Comparison of ENCODE assay signal across 10 cellular contexts in the genomic region with DNA sequence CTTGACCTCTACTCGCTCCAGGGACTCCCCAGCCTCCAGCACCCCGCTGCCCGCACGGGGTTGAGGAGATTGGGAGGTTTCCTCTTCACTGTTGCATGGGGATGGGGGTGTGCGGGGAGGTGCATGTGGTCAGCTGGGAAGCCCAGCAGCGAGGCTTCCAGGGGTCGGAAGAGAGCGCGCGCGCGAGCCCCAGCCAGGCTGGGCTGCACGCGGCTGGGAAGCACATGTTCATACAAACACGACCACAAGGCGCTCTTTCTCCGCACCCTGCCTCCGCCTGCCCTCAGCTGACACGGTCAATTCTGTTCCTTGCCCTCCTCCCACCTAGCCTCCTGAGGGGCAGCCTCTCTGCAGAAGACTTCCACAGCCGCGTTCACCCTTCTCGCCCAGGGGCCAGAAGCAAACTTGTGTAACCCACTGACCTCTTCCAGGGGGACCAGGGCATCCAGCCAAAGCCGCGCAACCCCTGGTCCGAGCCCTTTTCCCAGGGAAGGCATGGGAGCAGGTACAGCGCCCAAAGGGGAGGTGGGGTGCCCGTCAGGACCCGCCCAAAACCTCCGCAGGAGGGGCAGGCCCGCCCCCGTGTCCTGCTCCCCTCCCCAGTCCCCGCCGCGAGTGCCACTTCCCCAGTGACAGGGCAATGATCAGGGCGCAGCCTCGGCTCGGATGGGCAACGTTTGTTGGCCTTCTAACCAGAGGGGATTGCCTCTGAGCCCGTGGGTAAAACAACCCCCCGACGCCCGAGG. TPM values are rescaled to one million over a fixed set of nuclear protein-coding genes. Genes with fewer than 3 reads are reported as not detected.
DNase-seq lines count a peak whose midpoint lies in the region; ATAC-seq, FAIRE-seq and TF ChIP-seq lines count a peak whose summit lies in the region.
"Had no signal": no experiment of that assay in that cellular context is flagged by ENCODE, and none has a peak within 500 bp of the region (broad histone marks: within the 10 kb centered on the region; RNA-seq: fewer than 3 reads in every experiment).

No MANE protein-coding gene starts in this region.

- H3K27me3 ChIP-seq in brain microvascular endothelial cell (replicated peaks) (no peaks in the 10 kb centered on the region), smooth muscle cell (ENCODE audit: low read depth) (no peaks in the 10 kb centered on the region)

- no peak overlapping the region for H3K9ac ChIP-seq in smooth muscle cell (ENCODE audit: low read depth)

- H3K4me3 ChIP-seq in brain microvascular endothelial cell (ENCODE audit: low read depth, low read length) = peak overlapping the region; percentile 52
- H3K4me3 ChIP-seq in smooth muscle cell = peak overlapping the region; percentile 41

- H3K36me3 ChIP-seq in brain microvascular endothelial cell (replicated peaks) = no peaks in the 10 kb centered on the region
- H3K36me3 ChIP-seq in smooth muscle cell (ENCODE audit: low read depth) = no peaks in the 10 kb centered on the region

- WGBS in smooth muscle cell (ENCODE audit: low lambda C conversion rate) = 9% methylated on average over 28 of the region's 42 CpGs

- no peak overlapping the region for H3K27ac ChIP-seq in brain microvascular endothelial cell
- H3K27ac ChIP-seq in smooth muscle cell (ENCODE audit: low read depth) = no peak overlapping the region
- H3K27ac ChIP-seq in substantia nigra (ENCODE audit: low read depth, low read length, poor library complexity, severe bottlenecking) = no peak overlapping the region

- no peaks in the 10 kb centered on the region for H3K9me3 ChIP-seq in smooth muscle cell (replicated peaks; ENCODE audit: low read depth)

- no peak for TF ChIP-seq POLR2A in GM12892 (IDR thresholded peaks at IDR 0.05; ENCODE audit: low read depth, low read length)

- DNase-seq in GM12892 (ENCODE audit: insufficient read length) (peak; percentile 17), brain microvascular endothelial cell (no peak), iPS-NIHi11 (ENCODE audit: low spot score) (peak; percentile 51), smooth muscle cell (lab: John Stamatoyannopoulos, UW; ENCODE audit: unreplicated experiment) (peak; percentile 31), substantia nigra (lab: John Stamatoyannopoulos, UW) (no peak), GDM1 (lab: John Stamatoyannopoulos, UW) (no peak)
- DNase-seq in stimulated activated CD4-positive, alpha-beta T cell treated with anti-CD3 and anti-CD28 coated beads, Interleukin-4, amount 100 ng/mL, for 1 hour = no peak
- DNase-seq: midbrain, NCI-H2081 had no signal

- peaks cover 10% of the 10 kb centered on the region for H3F3A ChIP-seq in smooth muscle cell (ENCODE audit: low read depth)

- peaks cover 24% of the 10 kb centered on the region for H3K4me1 ChIP-seq in smooth muscle cell (ENCODE audit: low read depth)

- no peaks in the 10 kb centered on the region for H3K79me2 ChIP-seq in smooth muscle cell (ENCODE audit: low read depth)

- no peak for FAIRE-seq in GM12892 (lab: Jason Lieb, UNC)

- peak overlapping the region; percentile 38 for H2AFZ ChIP-seq in smooth muscle cell (ENCODE audit: low read depth)

- ATAC-seq in GM21786 (IDR thresholded peaks at IDR 0.05; ENCODE audit: unreplicated experiment) = no peak

- in situ Hi-C loops in brain microvascular endothelial cell (cut with HindIII; ENCODE audit: low pct_ligation_motif_present, low sequenced_read_pairs) = no loop called here

- peak overlapping the region; percentile 93 for H3K4me2 ChIP-seq in smooth muscle cell

- no peaks in the 10 kb centered on the region for H4K20me1 ChIP-seq in smooth muscle cell (ENCODE audit: low read depth)

- TF ChIP-seq CTCF in brain microvascular endothelial cell (IDR thresholded peaks at IDR 0.05; ENCODE audit: low read depth, low read length, missing control alignments) (no peak), smooth muscle cell (IDR thresholded peaks at IDR 0.05; ENCODE audit: borderline replicate concordance, insufficient read depth, poor library complexity, severe bottlenecking) (no peak)

RNA-seq across cellular contexts. Expression of a gene that starts 1.3 kb away (rescaled TPM):
- polyA plus RNA-seq in GM12892 (2012; ENCODE audit: missing spikeins) = 2.0 TPM
- 3.2 and 4.9 TPM in 2 replicates for total RNA-seq in smooth muscle cell
- polyA plus RNA-seq in smooth muscle cell = 1.5 and 1.7 TPM in 2 replicates

Comparison
In these comparisons a context has a peak if more than half of its experiments do, and no peak if none do; other contexts are left out.
1. DNase-seq: peak in GM12892 (single experiment), iPS-NIHi11 (single experiment) and smooth muscle cell (single experiment); none in brain microvascular endothelial cell (single experiment), substantia nigra (0 of 49), GDM1 (single experiment) and stimulated activated CD4-positive, alpha-beta T cell treated with anti-CD3 and anti-CD28 coated beads, Interleukin-4, amount 100 ng/mL, for 1 hour (single experiment).